ENCODE assay signal across 1 cellular context in the genomic region with DNA sequence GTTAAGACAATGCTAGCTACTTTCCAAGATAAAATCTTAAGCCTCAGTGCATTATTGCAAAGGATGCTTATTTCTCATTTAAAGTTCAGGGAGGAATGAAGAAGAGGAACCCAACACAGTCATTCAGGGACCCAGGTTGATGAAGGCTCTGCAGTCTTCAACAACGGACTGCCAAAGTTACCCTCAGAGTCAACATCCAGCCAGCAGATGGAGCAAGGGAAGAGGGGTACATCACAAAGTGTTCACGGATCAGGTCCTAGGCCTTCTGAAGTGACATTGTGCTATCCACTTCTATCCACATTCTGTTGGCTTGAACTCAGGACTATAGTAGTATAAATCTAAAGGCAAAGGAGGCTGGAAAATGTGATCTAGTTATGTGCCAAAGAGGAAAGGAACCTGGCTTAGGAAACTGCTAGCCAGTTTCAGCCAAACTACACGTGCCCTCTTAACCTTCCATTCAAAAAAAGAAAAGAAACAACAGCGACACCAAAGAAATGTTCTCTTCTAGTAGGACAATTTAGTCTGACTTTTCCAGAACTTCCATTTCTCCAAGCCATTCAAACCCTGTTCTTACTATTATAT.
TF ChIP-seq lines count a peak whose summit lies in the region.

No MANE protein-coding gene starts in this region.

TF ChIP-seq in K562, 482 proteins besides CTCF, POLR2A, EP300 and RAD21:
- no peak for TF ChIP-seq SRSF7 (optimal IDR thresholded peaks at IDR 0.05; ENCODE audit: low read depth, low read length)
- TF ChIP-seq CBX5 (IDR thresholded peaks at IDR 0.05; ENCODE audit: borderline replicate concordance, low read depth) = no peak
- TF ChIP-seq ATF1 (CRISPR knock-in tag; IDR thresholded peaks at IDR 0.05) = no peak
- no peak for TF ChIP-seq ATF1 (tag; IDR thresholded peaks at IDR 0.05)
- TF ChIP-seq, protein P1, sequence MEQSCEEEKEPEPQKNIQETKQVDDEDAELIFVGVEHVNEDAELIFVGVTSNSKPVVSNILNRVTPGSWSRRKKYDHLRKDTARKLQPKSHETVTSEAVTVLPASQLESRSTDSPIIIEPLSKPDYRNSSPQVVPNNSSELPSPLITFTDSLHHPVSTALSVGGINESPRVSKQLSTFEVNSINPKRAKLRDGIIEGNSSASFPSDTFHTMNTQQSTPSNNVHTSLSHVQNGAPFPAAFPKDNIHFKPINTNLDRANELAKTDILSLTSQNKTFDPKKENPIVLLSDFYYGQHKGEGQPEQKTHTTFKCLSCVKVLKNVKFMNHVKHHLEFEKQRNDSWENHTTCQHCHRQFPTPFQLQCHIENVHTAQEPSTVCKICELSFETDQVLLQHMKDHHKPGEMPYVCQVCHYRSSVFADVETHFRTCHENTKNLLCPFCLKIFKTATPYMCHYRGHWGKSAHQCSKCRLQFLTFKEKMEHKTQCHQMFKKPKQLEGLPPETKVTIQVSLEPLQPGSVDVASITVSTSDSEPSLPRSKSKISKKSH (CRISPR knock-in tag; IDR thresholded peaks at IDR 0.05) = no peak
- TF ChIP-seq TCF7 (IDR thresholded peaks at IDR 0.05; ENCODE audit: borderline replicate concordance) = no peak
- TF ChIP-seq PRMT5 (CRISPR knock-in tag; IDR thresholded peaks at IDR 0.05) = no peak
- no peak for TF ChIP-seq ATF7 (IDR thresholded peaks at IDR 0.05)
- no peak for TF ChIP-seq XRCC5 (IDR thresholded peaks at IDR 0.05; ENCODE audit: low read depth, low read length)
- TF ChIP-seq NR2C1 (IDR thresholded peaks at IDR 0.05) = no peak
- no peak for TF ChIP-seq NR2C1 (tag; IDR thresholded peaks at IDR 0.05)
